21 cellular contexts compared by ENCODE assay signal in the genomic region with DNA sequence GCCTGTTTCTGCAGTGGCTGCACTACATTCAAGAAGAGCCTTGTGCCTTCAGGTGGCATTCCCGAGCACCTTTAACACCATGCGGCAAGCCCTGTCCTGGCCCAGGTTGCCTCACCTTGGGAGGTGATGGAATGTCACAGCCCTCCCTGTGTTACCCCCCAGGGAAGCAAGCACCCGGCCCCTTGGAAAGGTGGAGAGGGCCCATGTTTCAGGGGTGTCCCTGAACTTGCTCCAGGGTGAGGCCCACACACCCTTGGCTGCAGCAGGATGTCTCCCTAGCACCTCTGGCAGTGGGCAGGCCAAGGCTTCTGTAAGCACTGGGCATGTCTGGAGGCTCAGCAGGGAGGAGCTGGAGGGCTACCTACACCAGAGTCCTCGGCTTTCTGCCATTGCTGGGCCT. TPM values are rescaled to one million over a fixed set of nuclear protein-coding genes. Genes with fewer than 3 reads are reported as not detected.
A peak's percentile ranks its signal among the peaks of the same experiment; 100 is the strongest.
DNase-seq lines count a peak whose midpoint lies in the region; ATAC-seq, FAIRE-seq and TF ChIP-seq lines count a peak whose summit lies in the region.
"Had no signal": no experiment of that assay in that cellular context is flagged by ENCODE, and none has a peak within 500 bp of the region (broad histone marks: within the 10 kb centered on the region; RNA-seq: fewer than 3 reads in every experiment).

No MANE protein-coding gene starts in this region.

- POLR2A ChIA-PET in HEK293 (lab: Yijun Ruan, JAX), result no interaction called here

- no peaks in the 10 kb centered on the region for H3K27me3 Mint-ChIP-seq in type B pancreatic cell
- H3K27me3 Mint-ChIP-seq: CD4-positive, CD25-positive, alpha-beta regulatory T cell had no signal

- H3K27me3 ChIP-seq in lung (ENCODE audit: control insufficient read depth, insufficient read depth), result no peaks in the 10 kb centered on the region
- H3K27me3 ChIP-seq: BE2C had no signal

- H3K4me1 Mint-ChIP-seq in type B pancreatic cell (ENCODE audit: unreplicated experiment), result peaks cover 9% of the 10 kb centered on the region

- H3K27ac Mint-ChIP-seq in type B pancreatic cell, result peak overlapping the region; percentile 92
- H3K27ac Mint-ChIP-seq: CD4-positive, CD25-positive, alpha-beta regulatory T cell had no signal

- no peak for ATAC-seq in lung (ENCODE audit: insufficient read depth, low FRiP score)
- ATAC-seq: K562 had no signal

- TF ChIP-seq CTCF in HEK293 (tag by site-specific recombination; IDR thresholded peaks at IDR 0.05), result no peak
- TF ChIP-seq CTCF in lung (IDR thresholded peaks at IDR 0.05; ENCODE audit: control extremely low read depth, extremely low read depth), result no peak
- TF ChIP-seq CTCF in type B pancreatic cell (conservative IDR thresholded peaks at IDR 0.05), result no peak
- TF ChIP-seq CTCF in D721Med (IDR thresholded peaks at IDR 0.05; ENCODE audit: insufficient read depth, missing control alignments), result no peak

- H3K9me3 ChIP-seq in HEK293 (ENCODE audit: control insufficient read depth, insufficient read depth, low read depth, low read length), result no peaks in the 10 kb centered on the region
- no peaks in the 10 kb centered on the region for H3K9me3 ChIP-seq in lung (ENCODE audit: control insufficient read depth in 2 of 2, insufficient read depth in 1 of 2, low read length in 1 of 2)
- H3K9me3 ChIP-seq: BE2C, Caco-2, HAP-1 had no signal

- H3K27ac ChIP-seq in HEK293 (ENCODE audit: extremely low read depth, low read depth, low read length) (no peak overlapping the region), lung (ENCODE audit: low read depth in 1 of 2, low read length in 1 of 2) (no peak overlapping the region)
- H3K27ac ChIP-seq: HL-60 had no signal

- H3K36me3 ChIP-seq in HEK293 (ENCODE audit: control insufficient read depth in 2 of 2, insufficient read depth in 1 of 2, low read length in 2 of 2), result peaks cover 0 to 21% of the 10 kb centered on the region in 2 experiments; a peak in 1 of 3 replicates
- H3K36me3 ChIP-seq in lung (ENCODE audit: control insufficient read depth in 2 of 2, insufficient read depth in 2 of 2, low read length in 2 of 2), result peaks cover 0 to 5% of the 10 kb centered on the region in 2 donors
- H3K36me3 ChIP-seq: BE2C had no signal

- CTCF ChIA-PET in HEK293 (lab: Yijun Ruan, JAX), result interaction anchor here (1.1 kb wide), 1 partner anchor 18 kb away, joined by 3 read pairs; no protein-coding TSS in a partner anchor

- 83 to 87% methylated on average over 4 of the region's 4 CpGs for WGBS in lung, 2 donors

- H3K4me3 ChIP-seq in HEK293 (ENCODE audit: low read depth, low read length) (no peak overlapping the region), lung (no peak overlapping the region)
- H3K4me3 ChIP-seq: HAP-1, K562 had no signal

- DNase-seq in lung (ENCODE audit: low spot score) (peak; percentile 14), type B pancreatic cell (ENCODE audit: extremely low spot score, unreplicated experiment) (no peak), OCI-M1 (lab: John Stamatoyannopoulos, UW) (no peak), D721Med (ENCODE audit: insufficient read length, low spot score) (no peak), hepatic stellate cell (ENCODE audit: low spot score) (no peak)
- DNase-seq: ACHN; BE2C; C1 segment of cervical spinal cord; Caco-2; CD4-positive, CD25-positive, alpha-beta regulatory T cell; DMS153; DMS79; GDM1; IMR-90 had no signal

- peaks cover 17% of the 10 kb centered on the region for H3K36me3 Mint-ChIP-seq in type B pancreatic cell
- H3K36me3 Mint-ChIP-seq: CD4-positive, CD25-positive, alpha-beta regulatory T cell had no signal

- no peak for FAIRE-seq in D721Med (lab: Jason Lieb, UNC)
- FAIRE-seq: A204.1, GM12892, GM19239, K562 had no signal

- H3K4me3 Mint-ChIP-seq in type B pancreatic cell, result no peak overlapping the region
- H3K4me3 Mint-ChIP-seq: CD4-positive, CD25-positive, alpha-beta regulatory T cell had no signal

- H3K9me3 Mint-ChIP-seq in type B pancreatic cell, result no peaks in the 10 kb centered on the region

- H3K4me1 ChIP-seq in HEK293 (ENCODE audit: control insufficient read depth, insufficient read depth, low read length), result no peaks in the 10 kb centered on the region
- no peaks in the 10 kb centered on the region for H3K4me1 ChIP-seq in lung (ENCODE audit: control insufficient read depth in 2 of 2, insufficient read depth in 2 of 2, low read length in 2 of 2)
- H3K4me1 ChIP-seq: BE2C, HAP-1 had no signal

TF ChIP-seq in HEK293, 187 proteins besides CTCF, POLR2A, EP300 and RAD21:
- TF ChIP-seq ZNF184 (tag by site-specific recombination; IDR thresholded peaks at IDR 0.05), result no peak
- TF ChIP-seq ZFP37 (tag by site-specific recombination; IDR thresholded peaks at IDR 0.05), result no peak
- no peak for TF ChIP-seq ZNF302 (tag by site-specific recombination; IDR thresholded peaks at IDR 0.05; ENCODE audit: low read depth)
- TF ChIP-seq YY2 (tag by site-specific recombination; IDR thresholded peaks at IDR 0.05), result no peak
- no peak for TF ChIP-seq ZNF677 (tag by site-specific recombination; IDR thresholded peaks at IDR 0.05)
- TF ChIP-seq, protein P1, sequence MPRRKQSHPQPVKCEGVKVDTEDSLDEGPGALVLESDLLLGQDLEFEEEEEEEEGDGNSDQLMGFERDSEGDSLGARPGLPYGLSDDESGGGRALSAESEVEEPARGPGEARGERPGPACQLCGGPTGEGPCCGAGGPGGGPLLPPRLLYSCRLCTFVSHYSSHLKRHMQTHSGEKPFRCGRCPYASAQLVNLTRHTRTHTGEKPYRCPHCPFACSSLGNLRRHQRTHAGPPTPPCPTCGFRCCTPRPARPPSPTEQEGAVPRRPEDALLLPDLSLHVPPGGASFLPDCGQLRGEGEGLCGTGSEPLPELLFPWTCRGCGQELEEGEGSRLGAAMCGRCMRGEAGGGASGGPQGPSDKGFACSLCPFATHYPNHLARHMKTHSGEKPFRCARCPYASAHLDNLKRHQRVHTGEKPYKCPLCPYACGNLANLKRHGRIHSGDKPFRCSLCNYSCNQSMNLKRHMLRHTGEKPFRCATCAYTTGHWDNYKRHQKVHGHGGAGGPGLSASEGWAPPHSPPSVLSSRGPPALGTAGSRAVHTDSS (tag by site-specific recombination; IDR thresholded peaks at IDR 0.05), result no peak
- 0 out of 2 replicates have a peak, but pooled peaks have one; percentile 16 for TF ChIP-seq GLIS1 (tag by site-specific recombination; IDR thresholded peaks at IDR 0.05)
- TF ChIP-seq, protein P2, sequence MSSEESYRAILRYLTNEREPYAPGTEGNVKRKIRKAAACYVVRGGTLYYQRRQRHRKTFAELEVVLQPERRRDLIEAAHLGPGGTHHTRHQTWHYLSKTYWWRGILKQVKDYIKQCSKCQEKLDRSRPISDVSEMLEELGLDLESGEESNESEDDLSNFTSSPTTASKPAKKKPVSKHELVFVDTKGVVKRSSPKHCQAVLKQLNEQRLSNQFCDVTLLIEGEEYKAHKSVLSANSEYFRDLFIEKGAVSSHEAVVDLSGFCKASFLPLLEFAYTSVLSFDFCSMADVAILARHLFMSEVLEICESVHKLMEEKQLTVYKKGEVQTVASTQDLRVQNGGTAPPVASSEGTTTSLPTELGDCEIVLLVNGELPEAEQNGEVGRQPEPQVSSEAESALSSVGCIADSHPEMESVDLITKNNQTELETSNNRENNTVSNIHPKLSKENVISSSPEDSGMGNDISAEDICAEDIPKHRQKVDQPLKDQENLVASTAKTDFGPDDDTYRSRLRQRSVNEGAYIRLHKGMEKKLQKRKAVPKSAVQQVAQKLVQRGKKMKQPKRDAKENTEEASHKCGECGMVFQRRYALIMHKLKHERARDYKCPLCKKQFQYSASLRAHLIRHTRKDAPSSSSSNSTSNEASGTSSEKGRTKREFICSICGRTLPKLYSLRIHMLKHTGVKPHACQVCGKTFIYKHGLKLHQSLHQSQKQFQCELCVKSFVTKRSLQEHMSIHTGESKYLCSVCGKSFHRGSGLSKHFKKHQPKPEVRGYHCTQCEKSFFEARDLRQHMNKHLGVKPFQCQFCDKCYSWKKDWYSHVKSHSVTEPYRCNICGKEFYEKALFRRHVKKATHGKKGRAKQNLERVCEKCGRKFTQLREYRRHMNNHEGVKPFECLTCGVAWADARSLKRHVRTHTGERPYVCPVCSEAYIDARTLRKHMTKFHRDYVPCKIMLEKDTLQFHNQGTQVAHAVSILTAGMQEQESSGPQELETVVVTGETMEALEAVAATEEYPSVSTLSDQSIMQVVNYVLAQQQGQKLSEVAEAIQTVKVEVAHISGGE (tag by site-specific recombination; conservative IDR thresholded peaks at IDR 0.05; ENCODE audit: low read depth), result no peak

RNA-seq across cellular contexts. Expression of a gene that starts 29.3 kb away (rescaled TPM):
- 10 to 100 TPM; 40.9 to 52.8 TPM for total RNA-seq in lung
- polyA plus RNA-seq in lung, result 10 to 100 TPM; 35.2 to 49.0 TPM
- total RNA-seq in type B pancreatic cell (ENCODE audit: low replicate concordance), result 66.7 and 99.0 TPM in 2 replicates
